ENCODE assay signal across 8 cellular contexts in the genomic region with DNA sequence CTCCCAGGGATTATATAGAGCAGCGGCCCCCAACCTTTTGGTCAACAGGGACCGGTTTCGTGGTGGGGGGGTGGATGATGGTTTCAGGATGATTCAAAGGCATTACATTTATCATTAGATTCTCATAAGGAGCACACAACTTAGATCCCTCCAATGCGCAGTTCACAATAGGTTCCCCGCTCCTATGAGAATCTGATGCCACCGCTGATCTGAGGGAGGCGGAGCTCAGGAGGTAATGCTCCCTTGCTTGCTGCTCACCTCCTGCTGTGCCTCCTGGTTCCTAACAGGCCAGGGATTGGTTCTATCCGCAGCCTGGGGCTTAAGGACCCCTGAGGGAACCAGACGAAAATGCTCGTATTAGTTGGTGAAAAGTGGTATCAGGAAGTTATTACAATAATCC. TPM values are rescaled to one million over a fixed set of nuclear protein-coding genes. Genes with fewer than 3 reads are reported as not detected.
A peak's percentile ranks its signal among the peaks of the same experiment; 100 is the strongest.
DNase-seq lines count a peak whose midpoint lies in the region; ATAC-seq and TF ChIP-seq lines count a peak whose summit lies in the region.

No MANE protein-coding gene starts in this region.

- H3K4me3 Mint-ChIP-seq in neural crest cell: no peak overlapping the region
- no peak overlapping the region for H3K4me3 Mint-ChIP-seq in CD14-positive monocyte

- no peaks in the 10 kb centered on the region for H3K27me3 ChIP-seq in upper lobe of left lung

- peak; percentile 64 for DNase-seq in SIG-M5 treated with dmso at 0.1 percent for 504 hours (lab: John Stamatoyannopoulos, UW; ENCODE audit: unreplicated experiment)
- DNase-seq in SIG-M5 (lab: John Stamatoyannopoulos, UW): no peak
- peak; percentile 73 for DNase-seq in NCI-H2196 treated with DMSO at 0.1 percent for 48 hours (lab: John Stamatoyannopoulos, UW; ENCODE audit: unreplicated experiment)
- DNase-seq in activated CD4-positive, alpha-beta T cell treated with anti-CD3 and anti-CD28 coated beads for 48 hours: peak; percentile 64
- DNase-seq in epithelial cell of prostate (ENCODE audit: low read depth, low spot score): peak; percentile 41
- DNase-seq in neural crest cell (ENCODE audit: low read depth, low spot score): peak; percentile 23
- peak in 1 of 2 donors; percentile 49 for DNase-seq in upper lobe of left lung
- no peak for DNase-seq in CD14-positive monocyte (ENCODE audit: low spot score)

- intact Hi-C loops in CD14-positive monocyte (cut with micrococcal nuclease): loop anchor here in 1 of 2 donors (10.0 kb wide), 1 partner anchor 1201 kb away; the partner anchor contains the start of genes FAM162A and MIX23

- H3K27ac ChIP-seq in epithelial cell of prostate (peak overlapping the region; percentile 98), upper lobe of left lung (peak overlapping the region in 3 of 4 donors; percentile 83 to 96 (median 88))

- TF ChIP-seq EP300 in upper lobe of left lung (IDR thresholded peaks at IDR 0.05): no peak

- TF ChIP-seq CTCF in neural crest cell (conservative IDR thresholded peaks at IDR 0.05): no peak
- no peak for TF ChIP-seq CTCF in upper lobe of left lung (IDR thresholded peaks at IDR 0.05)
- TF ChIP-seq CTCF in CD14-positive monocyte (IDR thresholded peaks at IDR 0.05): no peak

- ATAC-seq in upper lobe of left lung (ENCODE audit: low FRiP score in 2 of 2): no peak

- H3K4me1 ChIP-seq in upper lobe of left lung: peaks cover 6 to 34% (median 21%) of the 10 kb centered on the region in 4 donors

- no peak overlapping the region for H3K27ac Mint-ChIP-seq in neural crest cell (ENCODE audit: unreplicated experiment)
- H3K27ac Mint-ChIP-seq in CD14-positive monocyte: no peak overlapping the region

- 6 to 9% methylated on average over 7 to 10 of the region's 10 CpGs for WGBS in upper lobe of left lung, 2 donors

- peaks cover 14% of the 10 kb centered on the region for H3K4me1 Mint-ChIP-seq in neural crest cell
- H3K4me1 Mint-ChIP-seq in CD14-positive monocyte: peaks cover 19% of the 10 kb centered on the region

- TF ChIP-seq POLR2A in upper lobe of left lung (IDR thresholded peaks at IDR 0.05): no peak

- peaks cover 23% of the 10 kb centered on the region for H3K36me3 Mint-ChIP-seq in neural crest cell (ENCODE audit: low read depth)
- peaks cover 26 to 40% of the 10 kb centered on the region in 2 donors for H3K36me3 Mint-ChIP-seq in CD14-positive monocyte

- H3K27me3 Mint-ChIP-seq in neural crest cell (ENCODE audit: low read depth) (no peaks in the 10 kb centered on the region), CD14-positive monocyte (ENCODE audit: low read depth in 3 of 3) (peaks cover 0 to 1% (median 0%) of the 10 kb centered on the region in 3 donors)

- no peaks in the 10 kb centered on the region for H3K9me3 Mint-ChIP-seq in neural crest cell
- H3K9me3 Mint-ChIP-seq in CD14-positive monocyte: peaks cover 18 to 30% (median 24%) of the 10 kb centered on the region in 7 donors

- H3K36me3 ChIP-seq in upper lobe of left lung: peaks cover 0 to 13% (median 0%) of the 10 kb centered on the region in 4 donors

- peak overlapping the region; percentile 73 to 98 (median 92) for H3K4me3 ChIP-seq in upper lobe of left lung

- H3K9me3 ChIP-seq in upper lobe of left lung: peaks cover 0 to 11% (median 7%) of the 10 kb centered on the region in 4 donors

RNA-seq across cellular contexts. Expression of gene HACD2, which starts 1.3 kb away (rescaled TPM):
- 26.4 and 26.5 TPM in 2 replicates for total RNA-seq in neural crest cell
- 10 to 100 TPM; 12.5 to 60.4 (median 39.1) TPM for total RNA-seq in upper lobe of left lung
- polyA plus RNA-seq in CD14-positive monocyte: 10 to 100 TPM; 15.1 to 17.1 TPM

Comparison
In these comparisons a context has a peak if more than half of its experiments do, and no peak if none do; other contexts are left out.
1. DNase-seq: peak in SIG-M5 treated with dmso at 0.1 percent for 504 hours (single experiment), NCI-H2196 treated with DMSO at 0.1 percent for 48 hours (single experiment), activated CD4-positive, alpha-beta T cell treated with anti-CD3 and anti-CD28 coated beads for 48 hours (single experiment), epithelial cell of prostate (single experiment) and neural crest cell (single experiment); none in SIG-M5 (single experiment) and CD14-positive monocyte (single experiment).